19 cellular contexts compared by ENCODE assay signal in genomic region chr12:113133036-113133435, GRCh38. TPM values are rescaled to one million over a fixed set of nuclear protein-coding genes. Genes with fewer than 3 reads are reported as not detected.
"Had no signal": no experiment of that assay in that cellular context is flagged by ENCODE, and none has a peak within 500 bp of the region (broad histone marks: within the 10 kb centered on the region; RNA-seq: fewer than 3 reads in every experiment).

No MANE protein-coding gene starts in this region.

- H3K36me3 Mint-ChIP-seq: activated naive CD4-positive, alpha-beta T cell treated with anti-CD3 and anti-CD28 coated beads, Interleukin-2, amount 10 ng/mL, durations not matched to agents 7 days and 5 days; brain; stimulated activated effector memory CD8-positive, alpha-beta T cell treated with anti-CD3 and anti-CD28 coated beads, Interleukin-12 subunit alpha, Interleukin-12 subunit beta, amount 100 ng/mL, for 72 hours; type B pancreatic cell had no signal

- H3K4me3 ChIP-seq: right atrium auricular region, smooth muscle cell had no signal

- H3K27ac Mint-ChIP-seq: activated CD4-positive, alpha-beta T cell treated with anti-CD3 and anti-CD28 coated beads, Interleukin-2, amount 10 ng/mL, durations not matched to agents 7 days and 5 days; activated naive CD4-positive, alpha-beta T cell treated with anti-CD3 and anti-CD28 coated beads, Interleukin-2, amount 10 ng/mL, durations not matched to agents 7 days and 5 days; activated T-helper 17 cell treated with anti-CD3 and anti-CD28 coated beads, Interleukin-2, amount 50 U/mL, for 72 hours; endodermal cell; stimulated activated effector memory CD8-positive, alpha-beta T cell treated with anti-CD3 and anti-CD28 coated beads, Interleukin-12 subunit alpha, Interleukin-12 subunit beta, amount 100 ng/mL, for 72 hours; T-helper 17 cell; type B pancreatic cell had no signal

- ATAC-seq: activated T-helper 17 cell treated with anti-CD3 and anti-CD28 coated beads, Interleukin-2, amount 50 U/mL, for 72 hours; esophagus mucosa; stimulated activated effector memory CD8-positive, alpha-beta T cell treated with anti-CD3 and anti-CD28 coated beads, Interleukin-12 subunit alpha, Interleukin-12 subunit beta, amount 100 ng/mL, for 72 hours; T-helper 17 cell had no signal

- H3K9me3 Mint-ChIP-seq: activated CD4-positive, alpha-beta T cell treated with anti-CD3 and anti-CD28 coated beads, Interleukin-2, amount 10 ng/mL, durations not matched to agents 7 days and 5 days; activated naive CD4-positive, alpha-beta T cell treated with anti-CD3 and anti-CD28 coated beads, Interleukin-2, amount 10 ng/mL, durations not matched to agents 7 days and 5 days; activated T-helper 17 cell treated with anti-CD3 and anti-CD28 coated beads, Interleukin-2, amount 50 U/mL, for 72 hours; endodermal cell; stimulated activated effector memory CD8-positive, alpha-beta T cell treated with anti-CD3 and anti-CD28 coated beads, Interleukin-12 subunit alpha, Interleukin-12 subunit beta, amount 100 ng/mL, for 72 hours; type B pancreatic cell had no signal

- H3K27me3 ChIP-seq: right atrium auricular region had no signal

- DNase-seq: activated CD4-positive, alpha-beta T cell treated with anti-CD3 and anti-CD28 coated beads, Interleukin-2, amount 10 ng/mL, durations not matched to agents 7 days and 5 days; activated CD4-positive, CD25-positive, alpha-beta regulatory T cell; activated naive CD4-positive, alpha-beta T cell treated with anti-CD3 and anti-CD28 coated beads, Interleukin-2, amount 10 ng/mL, durations not matched to agents 7 days and 5 days; activated T-cell treated with anti-CD3 and anti-CD28 coated beads for 4 hours; amygdala; dermis blood vessel endothelial cell; endodermal cell; hypothalamus; T-helper 17 cell had no signal

- H3K9me3 ChIP-seq: right atrium auricular region had no signal

- H3K4me3 Mint-ChIP-seq: activated CD4-positive, alpha-beta T cell treated with anti-CD3 and anti-CD28 coated beads, Interleukin-2, amount 10 ng/mL, durations not matched to agents 7 days and 5 days; activated naive CD4-positive, alpha-beta T cell treated with anti-CD3 and anti-CD28 coated beads, Interleukin-2, amount 10 ng/mL, durations not matched to agents 7 days and 5 days; brain; endodermal cell; stimulated activated effector memory CD8-positive, alpha-beta T cell treated with anti-CD3 and anti-CD28 coated beads, Interleukin-12 subunit alpha, Interleukin-12 subunit beta, amount 100 ng/mL, for 72 hours; T-helper 17 cell; type B pancreatic cell had no signal

- H3K27ac ChIP-seq: right atrium auricular region had no signal

RNA-seq across cellular contexts. Expression of gene RASAL1, which starts 2.5 kb away (rescaled TPM):
- total RNA-seq: glomerular endothelial cell, myocyte, right atrium auricular region, smooth muscle cell, subcutaneous adipose tissue had no signal

RNA-seq across cellular contexts. Expression of gene CFAP73, which starts 16.5 kb away (rescaled TPM):
- total RNA-seq: dermis blood vessel endothelial cell, endodermal cell, glomerular endothelial cell, myocyte, right atrium auricular region, smooth muscle cell, subcutaneous adipose tissue, T-helper 17 cell had no signal
